1 cellular context compared by ENCODE assay signal in the genomic region with DNA sequence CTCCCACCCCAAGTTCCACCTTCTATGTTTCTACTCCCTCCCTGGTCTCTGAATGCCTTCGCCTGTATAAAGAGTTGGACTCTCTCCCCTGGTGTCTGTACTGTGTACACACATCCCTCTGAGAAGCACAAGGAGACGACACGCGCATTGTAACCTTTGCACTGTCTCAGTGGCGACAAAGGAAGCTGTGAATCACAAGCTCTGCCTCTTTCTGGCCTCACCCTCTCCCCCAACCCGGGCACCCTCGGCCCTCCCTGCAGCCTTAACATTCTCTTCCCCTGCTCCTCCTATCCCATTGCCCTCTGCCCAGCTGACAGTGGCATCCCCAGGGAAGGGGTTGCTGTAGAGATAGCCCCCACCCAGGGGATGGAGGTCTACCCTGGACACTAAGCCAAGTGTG.
TF ChIP-seq lines count a peak whose summit lies in the region.

No MANE protein-coding gene starts in this region.

TF ChIP-seq in HepG2, 621 proteins besides CTCF, POLR2A, EP300 and RAD21 (continued from another document and continues in another):
- TF ChIP-seq ZNF710 (CRISPR knock-in tag; IDR thresholded peaks at IDR 0.05; ENCODE audit: borderline replicate concordance) = no peak
- no peak for TF ChIP-seq KDM3A (CRISPR knock-in tag; IDR thresholded peaks at IDR 0.05; ENCODE audit: low read depth)
- no peak for TF ChIP-seq ZNF264 (CRISPR knock-in tag; IDR thresholded peaks at IDR 0.05)
- no peak for TF ChIP-seq ESRRA (CRISPR knock-in tag; IDR thresholded peaks at IDR 0.05; ENCODE audit: low read depth)
- no peak for TF ChIP-seq ZNF552 (CRISPR knock-in tag; IDR thresholded peaks at IDR 0.05; ENCODE audit: borderline replicate concordance)
- TF ChIP-seq, protein P1, sequence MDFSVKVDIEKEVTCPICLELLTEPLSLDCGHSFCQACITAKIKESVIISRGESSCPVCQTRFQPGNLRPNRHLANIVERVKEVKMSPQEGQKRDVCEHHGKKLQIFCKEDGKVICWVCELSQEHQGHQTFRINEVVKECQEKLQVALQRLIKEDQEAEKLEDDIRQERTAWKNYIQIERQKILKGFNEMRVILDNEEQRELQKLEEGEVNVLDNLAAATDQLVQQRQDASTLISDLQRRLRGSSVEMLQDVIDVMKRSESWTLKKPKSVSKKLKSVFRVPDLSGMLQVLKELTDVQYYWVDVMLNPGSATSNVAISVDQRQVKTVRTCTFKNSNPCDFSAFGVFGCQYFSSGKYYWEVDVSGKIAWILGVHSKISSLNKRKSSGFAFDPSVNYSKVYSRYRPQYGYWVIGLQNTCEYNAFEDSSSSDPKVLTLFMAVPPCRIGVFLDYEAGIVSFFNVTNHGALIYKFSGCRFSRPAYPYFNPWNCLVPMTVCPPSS (IDR thresholded peaks at IDR 0.05) = no peak
- 0 out of 2 replicates have a peak, but pooled peaks have one; percentile 13 for TF ChIP-seq KDM2A (CRISPR knock-in tag; IDR thresholded peaks at IDR 0.05; ENCODE audit: borderline replicate concordance, low read depth)
- TF ChIP-seq MED8 (CRISPR knock-in tag; IDR thresholded peaks at IDR 0.05; ENCODE audit: insufficient replicate concordance) = no peak
- TF ChIP-seq, protein P2, sequence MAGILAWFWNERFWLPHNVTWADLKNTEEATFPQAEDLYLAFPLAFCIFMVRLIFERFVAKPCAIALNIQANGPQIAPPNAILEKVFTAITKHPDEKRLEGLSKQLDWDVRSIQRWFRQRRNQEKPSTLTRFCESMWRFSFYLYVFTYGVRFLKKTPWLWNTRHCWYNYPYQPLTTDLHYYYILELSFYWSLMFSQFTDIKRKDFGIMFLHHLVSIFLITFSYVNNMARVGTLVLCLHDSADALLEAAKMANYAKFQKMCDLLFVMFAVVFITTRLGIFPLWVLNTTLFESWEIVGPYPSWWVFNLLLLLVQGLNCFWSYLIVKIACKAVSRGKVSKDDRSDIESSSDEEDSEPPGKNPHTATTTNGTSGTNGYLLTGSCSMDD (CRISPR knock-in tag; IDR thresholded peaks at IDR 0.05) = no peak
- TF ChIP-seq ONECUT2 (CRISPR knock-in tag; IDR thresholded peaks at IDR 0.05) = no peak
- no peak for TF ChIP-seq SMC3 (IDR thresholded peaks at IDR 0.05; ENCODE audit: low read length)
- TF ChIP-seq ZNF543 (CRISPR knock-in tag; IDR thresholded peaks at IDR 0.05) = no peak
- TF ChIP-seq CC2D1A (CRISPR knock-in tag; IDR thresholded peaks at IDR 0.05) = no peak
- TF ChIP-seq SALL1 (CRISPR knock-in tag; IDR thresholded peaks at IDR 0.05) = peak; percentile 74
- TF ChIP-seq WIZ (CRISPR knock-in tag; IDR thresholded peaks at IDR 0.05) = no peak
- no peak for TF ChIP-seq ZNF362 (CRISPR knock-in tag; IDR thresholded peaks at IDR 0.05; ENCODE audit: borderline replicate concordance)
- no peak for TF ChIP-seq ZMYM3 (CRISPR knock-in tag; IDR thresholded peaks at IDR 0.05)
- TF ChIP-seq ZBTB43 (CRISPR knock-in tag; conservative IDR thresholded peaks at IDR 0.05) = no peak
- TF ChIP-seq, protein P3, sequence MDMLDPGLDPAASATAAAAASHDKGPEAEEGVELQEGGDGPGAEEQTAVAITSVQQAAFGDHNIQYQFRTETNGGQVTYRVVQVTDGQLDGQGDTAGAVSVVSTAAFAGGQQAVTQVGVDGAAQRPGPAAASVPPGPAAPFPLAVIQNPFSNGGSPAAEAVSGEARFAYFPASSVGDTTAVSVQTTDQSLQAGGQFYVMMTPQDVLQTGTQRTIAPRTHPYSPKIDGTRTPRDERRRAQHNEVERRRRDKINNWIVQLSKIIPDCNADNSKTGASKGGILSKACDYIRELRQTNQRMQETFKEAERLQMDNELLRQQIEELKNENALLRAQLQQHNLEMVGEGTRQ (IDR thresholded peaks at IDR 0.05; ENCODE audit: low read depth, low read length) = no peak
- TF ChIP-seq, protein P3 (CRISPR knock-in tag; IDR thresholded peaks at IDR 0.05; ENCODE audit: borderline replicate concordance) = no peak
- 0 out of 2 replicates have a peak, but pooled peaks have one; percentile 28 for TF ChIP-seq ZNF225 (CRISPR knock-in tag; IDR thresholded peaks at IDR 0.05)
- no peak for TF ChIP-seq SPEN (CRISPR knock-in tag; IDR thresholded peaks at IDR 0.05; ENCODE audit: low read depth)
- TF ChIP-seq CBX2 (IDR thresholded peaks at IDR 0.05; ENCODE audit: low read depth, low read length) = no peak
- TF ChIP-seq CBX2 (CRISPR knock-in tag; IDR thresholded peaks at IDR 0.05; ENCODE audit: low read depth) = no peak
- TF ChIP-seq, protein P4, sequence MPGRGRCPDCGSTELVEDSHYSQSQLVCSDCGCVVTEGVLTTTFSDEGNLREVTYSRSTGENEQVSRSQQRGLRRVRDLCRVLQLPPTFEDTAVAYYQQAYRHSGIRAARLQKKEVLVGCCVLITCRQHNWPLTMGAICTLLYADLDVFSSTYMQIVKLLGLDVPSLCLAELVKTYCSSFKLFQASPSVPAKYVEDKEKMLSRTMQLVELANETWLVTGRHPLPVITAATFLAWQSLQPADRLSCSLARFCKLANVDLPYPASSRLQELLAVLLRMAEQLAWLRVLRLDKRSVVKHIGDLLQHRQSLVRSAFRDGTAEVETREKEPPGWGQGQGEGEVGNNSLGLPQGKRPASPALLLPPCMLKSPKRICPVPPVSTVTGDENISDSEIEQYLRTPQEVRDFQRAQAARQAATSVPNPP (CRISPR knock-in tag; IDR thresholded peaks at IDR 0.05) = no peak
- TF ChIP-seq, protein P5, sequence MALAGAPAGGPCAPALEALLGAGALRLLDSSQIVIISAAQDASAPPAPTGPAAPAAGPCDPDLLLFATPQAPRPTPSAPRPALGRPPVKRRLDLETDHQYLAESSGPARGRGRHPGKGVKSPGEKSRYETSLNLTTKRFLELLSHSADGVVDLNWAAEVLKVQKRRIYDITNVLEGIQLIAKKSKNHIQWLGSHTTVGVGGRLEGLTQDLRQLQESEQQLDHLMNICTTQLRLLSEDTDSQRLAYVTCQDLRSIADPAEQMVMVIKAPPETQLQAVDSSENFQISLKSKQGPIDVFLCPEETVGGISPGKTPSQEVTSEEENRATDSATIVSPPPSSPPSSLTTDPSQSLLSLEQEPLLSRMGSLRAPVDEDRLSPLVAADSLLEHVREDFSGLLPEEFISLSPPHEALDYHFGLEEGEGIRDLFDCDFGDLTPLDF (CRISPR knock-in tag; IDR thresholded peaks at IDR 0.05) = no peak
- no peak for TF ChIP-seq ZNF558 (CRISPR knock-in tag; IDR thresholded peaks at IDR 0.05; ENCODE audit: borderline replicate concordance)
- no peak for TF ChIP-seq EEA1 (CRISPR knock-in tag; IDR thresholded peaks at IDR 0.05; ENCODE audit: borderline replicate concordance)
- TF ChIP-seq TARDBP (CRISPR knock-in tag; IDR thresholded peaks at IDR 0.05) = peak; percentile 35; the same call in 1 of the 2 replicates
- peak; percentile 42; the same call in 1 of the 2 replicates for TF ChIP-seq MYC (CRISPR knock-in tag; IDR thresholded peaks at IDR 0.05; ENCODE audit: borderline replicate concordance)
- no peak for TF ChIP-seq REXO4 (CRISPR knock-in tag; IDR thresholded peaks at IDR 0.05; ENCODE audit: borderline replicate concordance)
- TF ChIP-seq SP4 (CRISPR knock-in tag; IDR thresholded peaks at IDR 0.05) = no peak
- no peak for TF ChIP-seq ETV6 (CRISPR knock-in tag; conservative IDR thresholded peaks at IDR 0.05)
- no peak for TF ChIP-seq IRF9 (CRISPR knock-in tag; IDR thresholded peaks at IDR 0.05; ENCODE audit: borderline replicate concordance)
- TF ChIP-seq TBX2 (CRISPR knock-in tag; IDR thresholded peaks at IDR 0.05; ENCODE audit: borderline replicate concordance) = peak; percentile 60
- no peak for TF ChIP-seq ZNF296 (CRISPR knock-in tag; conservative IDR thresholded peaks at IDR 0.05)
- TF ChIP-seq, protein P6, sequence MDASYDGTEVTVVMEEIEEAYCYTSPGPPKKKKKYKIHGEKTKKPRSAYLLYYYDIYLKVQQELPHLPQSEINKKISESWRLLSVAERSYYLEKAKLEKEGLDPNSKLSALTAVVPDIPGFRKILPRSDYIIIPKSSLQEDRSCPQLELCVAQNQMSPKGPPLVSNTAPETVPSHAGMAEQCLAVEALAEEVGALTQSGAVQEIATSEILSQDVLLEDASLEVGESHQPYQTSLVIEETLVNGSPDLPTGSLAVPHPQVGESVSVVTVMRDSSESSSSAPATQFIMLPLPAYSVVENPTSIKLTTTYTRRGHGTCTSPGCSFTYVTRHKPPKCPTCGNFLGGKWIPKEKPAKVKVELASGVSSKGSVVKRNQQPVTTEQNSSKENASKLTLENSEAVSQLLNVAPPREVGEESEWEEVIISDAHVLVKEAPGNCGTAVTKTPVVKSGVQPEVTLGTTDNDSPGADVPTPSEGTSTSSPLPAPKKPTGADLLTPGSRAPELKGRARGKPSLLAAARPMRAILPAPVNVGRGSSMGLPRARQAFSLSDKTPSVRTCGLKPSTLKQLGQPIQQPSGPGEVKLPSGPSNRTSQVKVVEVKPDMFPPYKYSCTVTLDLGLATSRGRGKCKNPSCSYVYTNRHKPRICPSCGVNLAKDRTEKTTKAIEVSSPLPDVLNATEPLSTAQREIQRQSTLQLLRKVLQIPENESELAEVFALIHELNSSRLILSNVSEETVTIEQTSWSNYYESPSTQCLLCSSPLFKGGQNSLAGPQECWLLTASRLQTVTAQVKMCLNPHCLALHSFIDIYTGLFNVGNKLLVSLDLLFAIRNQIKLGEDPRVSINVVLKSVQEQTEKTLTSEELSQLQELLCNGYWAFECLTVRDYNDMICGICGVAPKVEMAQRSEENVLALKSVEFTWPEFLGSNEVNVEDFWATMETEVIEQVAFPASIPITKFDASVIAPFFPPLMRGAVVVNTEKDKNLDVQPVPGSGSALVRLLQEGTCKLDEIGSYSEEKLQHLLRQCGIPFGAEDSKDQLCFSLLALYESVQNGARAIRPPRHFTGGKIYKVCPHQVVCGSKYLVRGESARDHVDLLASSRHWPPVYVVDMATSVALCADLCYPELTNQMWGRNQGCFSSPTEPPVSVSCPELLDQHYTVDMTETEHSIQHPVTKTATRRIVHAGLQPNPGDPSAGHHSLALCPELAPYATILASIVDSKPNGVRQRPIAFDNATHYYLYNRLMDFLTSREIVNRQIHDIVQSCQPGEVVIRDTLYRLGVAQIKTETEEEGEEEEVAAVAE (CRISPR knock-in tag; IDR thresholded peaks at IDR 0.05; ENCODE audit: borderline replicate concordance) = peak; percentile 66; the same call in 1 of the 2 replicates
- TF ChIP-seq RFXANK (CRISPR knock-in tag; IDR thresholded peaks at IDR 0.05) = no peak
- no peak for TF ChIP-seq KLF11 (CRISPR knock-in tag; IDR thresholded peaks at IDR 0.05)
- TF ChIP-seq MBD4 (IDR thresholded peaks at IDR 0.05; ENCODE audit: borderline replicate concordance, low read length) = no peak
- peak; percentile 41; the same call in 1 of the 2 replicates for TF ChIP-seq NCOA2 (CRISPR knock-in tag; IDR thresholded peaks at IDR 0.05)
